Comparison of ENCODE assay signal across 8 cellular contexts in genomic region chr7:151079199-151079910, GRCh38. TPM values are rescaled to one million over a fixed set of nuclear protein-coding genes. Genes with fewer than 3 reads are reported as not detected.
DNase-seq lines count a peak whose midpoint lies in the region; ATAC-seq and TF ChIP-seq lines count a peak whose summit lies in the region.

No MANE protein-coding gene starts in this region.

- peak overlapping the region; percentile 80 for H3K27ac Mint-ChIP-seq in activated CD8-positive, alpha-beta T cell treated with anti-CD3 and anti-CD28 coated beads for 36 hours

- H3K27ac ChIP-seq in HCT116 (ENCODE audit: low read depth, low read length) (peak overlapping the region; percentile 94), hepatocyte (peak overlapping the region; percentile 97), smooth muscle cell (ENCODE audit: low read depth) (no peak overlapping the region)

- H3K9me2 ChIP-seq in HCT116 (ENCODE audit: insufficient read depth) (no peaks in the 10 kb centered on the region), hepatocyte (replicated peaks; ENCODE audit: insufficient read depth) (no peaks in the 10 kb centered on the region)

- no peaks in the 10 kb centered on the region for H3K9me3 Mint-ChIP-seq in activated CD8-positive, alpha-beta T cell treated with anti-CD3 and anti-CD28 coated beads for 36 hours

- no peaks in the 10 kb centered on the region for H3K27me3 Mint-ChIP-seq in activated CD8-positive, alpha-beta T cell treated with anti-CD3 and anti-CD28 coated beads for 36 hours

- H3F3A ChIP-seq in smooth muscle cell (ENCODE audit: low read depth): peaks cover 22% of the 10 kb centered on the region

- ATAC-seq in HCT116: no peak
- ATAC-seq in activated CD8-positive, alpha-beta T cell treated with anti-CD3 and anti-CD28 coated beads for 36 hours: no peak
- ATAC-seq in HG03460 (IDR thresholded peaks at IDR 0.05; ENCODE audit: unreplicated experiment): no peak

- CTCF ChIA-PET in HCT116 (lab: Charles Lee): no interaction called here
- CTCF ChIA-PET in activated CD8-positive, alpha-beta T cell treated with anti-CD3 and anti-CD28 coated beads for 36 hours (lab: Charles Lee): no interaction called here

- DNase-seq in HCT116 (ENCODE audit: low read depth, low spot score) (no peak), hepatocyte (ENCODE audit: low spot score) (no peak), smooth muscle cell (lab: John Stamatoyannopoulos, UW; ENCODE audit: unreplicated experiment) (no peak), NAMALWA (ENCODE audit: low spot score) (no peak), T-helper 9 cell (no peak), islet precursor cell (no peak)
- DNase-seq in activated CD8-positive, alpha-beta T cell treated with anti-CD3 and anti-CD28 coated beads for 36 hours: no peak

- H3K27me3 ChIP-seq in HCT116 (ENCODE audit: insufficient read depth, low read length): no peaks in the 10 kb centered on the region
- H3K27me3 ChIP-seq in hepatocyte: no peaks in the 10 kb centered on the region
- H3K27me3 ChIP-seq in smooth muscle cell (ENCODE audit: low read depth): no peaks in the 10 kb centered on the region

- no peak for TF ChIP-seq CTCF in HCT116 (IDR thresholded peaks at IDR 0.05 in 2 of 3, conservative IDR thresholded peaks at IDR 0.05 in 1 of 3; ENCODE audit: borderline replicate concordance in 1 of 3, insufficient read depth in 1 of 3, low read depth in 2 of 3, low read length in 2 of 3)
- no peak for TF ChIP-seq CTCF in activated CD8-positive, alpha-beta T cell treated with anti-CD3 and anti-CD28 coated beads for 36 hours (IDR thresholded peaks at IDR 0.05)
- TF ChIP-seq CTCF in hepatocyte (IDR thresholded peaks at IDR 0.05; ENCODE audit: poor library complexity): no peak
- no peak for TF ChIP-seq CTCF in smooth muscle cell (IDR thresholded peaks at IDR 0.05; ENCODE audit: borderline replicate concordance, insufficient read depth, poor library complexity, severe bottlenecking)

- peak overlapping the region; percentile 100 for H3K9ac ChIP-seq in HCT116 (ENCODE audit: low read length)
- peak overlapping the region; percentile 93 for H3K9ac ChIP-seq in smooth muscle cell (ENCODE audit: low read depth)

- peak overlapping the region; percentile 83 for H3K4me3 Mint-ChIP-seq in activated CD8-positive, alpha-beta T cell treated with anti-CD3 and anti-CD28 coated beads for 36 hours

- no TSS peak for BruUV-seq in HCT116 (replicated peaks; lab: Mats Ljungman, UMichigan)

- no peaks in the 10 kb centered on the region for H4K20me1 ChIP-seq in HCT116 (ENCODE audit: insufficient read depth)
- H4K20me1 ChIP-seq in hepatocyte (ENCODE audit: insufficient read depth, poor library complexity, severe bottlenecking): no peaks in the 10 kb centered on the region
- H4K20me1 ChIP-seq in smooth muscle cell (ENCODE audit: low read depth): peaks cover 21% of the 10 kb centered on the region

- POLR2A ChIA-PET in HCT116 (lab: Charles Lee): no interaction called here
- POLR2A ChIA-PET in activated CD8-positive, alpha-beta T cell treated with anti-CD3 and anti-CD28 coated beads for 36 hours (lab: Charles Lee): interaction anchor here (1.2 to 1.7 kb wide), 2 partner anchors 13 to 19 kb away, joined by 4 to 8 read pairs; no protein-coding TSS in a partner anchor

- no peaks in the 10 kb centered on the region for H3K9me3 ChIP-seq in HCT116 (ENCODE audit: control insufficient read depth in 1 of 2, insufficient read depth in 1 of 2, low read depth in 1 of 2, low read length in 2 of 2)
- H3K9me3 ChIP-seq in hepatocyte (ENCODE audit: low read depth): no peaks in the 10 kb centered on the region
- H3K9me3 ChIP-seq in smooth muscle cell (replicated peaks; ENCODE audit: low read depth): no peaks in the 10 kb centered on the region

- RAD21 ChIA-PET in HCT116 (lab: Charles Lee; ENCODE audit: low non-redundant PET in 1 of 2, low total read pairs in 2 of 2, uncharacterized antibody in 2 of 2, unreplicated experiment in 2 of 2): interaction anchor here in 1 of 2 experiments (0.6 kb wide), 1 partner anchor 17 kb away, joined by 4 read pairs; no protein-coding TSS in a partner anchor

- peak overlapping the region; percentile 90 to 94 for H3K4me3 ChIP-seq in HCT116 (replicated peaks in 1 of 2; ENCODE audit: low read depth in 1 of 2, low read length in 2 of 2)
- H3K4me3 ChIP-seq in hepatocyte: peak overlapping the region; percentile 93
- H3K4me3 ChIP-seq in smooth muscle cell: peak overlapping the region; percentile 94

- H3K36me3 Mint-ChIP-seq in activated CD8-positive, alpha-beta T cell treated with anti-CD3 and anti-CD28 coated beads for 36 hours (ENCODE audit: low read depth): peaks cover 21% of the 10 kb centered on the region

- 88% methylated on average over 27 of the region's 27 CpGs for WGBS in hepatocyte (ENCODE audit: low lambda C conversion rate, missing lambda C conversion rate)
- 90% methylated on average over 27 of the region's 27 CpGs for whole genome bisulfite sequencing in smooth muscle cell (ENCODE audit: low lambda C conversion rate)

- H3K36me3 ChIP-seq in HCT116 (ENCODE audit: control insufficient read depth in 1 of 2, insufficient read depth in 2 of 2, low read length in 2 of 2): peaks cover 9 to 13% of the 10 kb centered on the region in 2 experiments; a peak in 3 of 4 replicates
- no peaks in the 10 kb centered on the region for H3K36me3 ChIP-seq in hepatocyte (replicated peaks; ENCODE audit: insufficient read depth, low read depth)
- no peaks in the 10 kb centered on the region for H3K36me3 ChIP-seq in smooth muscle cell (ENCODE audit: low read depth)

- H2AFZ ChIP-seq in HCT116 (ENCODE audit: low read depth, low read length, poor library complexity, severe bottlenecking): no peak overlapping the region
- no peak overlapping the region for H2AFZ ChIP-seq in hepatocyte
- no peak overlapping the region for H2AFZ ChIP-seq in smooth muscle cell (ENCODE audit: low read depth)

- H3K79me2 ChIP-seq in HCT116 (ENCODE audit: insufficient read depth, low read length) (peaks cover 45% of the 10 kb centered on the region), hepatocyte (peaks cover 39% of the 10 kb centered on the region), smooth muscle cell (ENCODE audit: low read depth) (peaks cover 33% of the 10 kb centered on the region)

- H3K4me2 ChIP-seq in HCT116 (ENCODE audit: low read length) (peak overlapping the region; percentile 94), hepatocyte (peak overlapping the region; percentile 96), smooth muscle cell (peak overlapping the region; percentile 97)

- TF ChIP-seq POLR2A in HCT116 (IDR thresholded peaks at IDR 0.05; ENCODE audit: borderline replicate concordance, extremely low read depth, insufficient read depth, insufficient read length): no peak

- intact Hi-C loops in HCT116 (cut with micrococcal nuclease): no loop called here
- intact Hi-C loops in activated CD8-positive, alpha-beta T cell treated with anti-CD3 and anti-CD28 coated beads for 36 hours (cut with micrococcal nuclease): no loop called here

- TF ChIP-seq RAD21 in HCT116 (IDR thresholded peaks at IDR 0.05; ENCODE audit: low read depth): no peak

- peaks cover 28 to 59% of the 10 kb centered on the region in 2 experiments for H3K4me1 ChIP-seq in HCT116 (ENCODE audit: control insufficient read depth in 1 of 2, insufficient read depth in 2 of 2, low read length in 2 of 2)
- peaks cover 46% of the 10 kb centered on the region for H3K4me1 ChIP-seq in hepatocyte (ENCODE audit: insufficient read depth)
- peaks cover 24% of the 10 kb centered on the region for H3K4me1 ChIP-seq in smooth muscle cell (ENCODE audit: low read depth)

- H3K4me1 Mint-ChIP-seq in activated CD8-positive, alpha-beta T cell treated with anti-CD3 and anti-CD28 coated beads for 36 hours (ENCODE audit: low read depth): peaks cover 28% of the 10 kb centered on the region

TF ChIP-seq in HCT116, 20 proteins besides CTCF, POLR2A, EP300 and RAD21 (continues in another document):
- no peak for TF ChIP-seq SIN3A (IDR thresholded peaks at IDR 0.05; ENCODE audit: low read depth)
- TF ChIP-seq ZFX (IDR thresholded peaks at IDR 0.05): no peak
- no peak for TF ChIP-seq YY1 (IDR thresholded peaks at IDR 0.05; ENCODE audit: extremely low read depth, insufficient replicate concordance, low read depth, low read length)
- no peak for TF ChIP-seq EZH2 (IDR thresholded peaks at IDR 0.05)
- TF ChIP-seq POLR2AphosphoS5 (IDR thresholded peaks at IDR 0.05; ENCODE audit: low read depth, low read length): no peak
- no peak for TF ChIP-seq CBX3 (IDR thresholded peaks at IDR 0.05; ENCODE audit: low read depth)
- no peak for TF ChIP-seq EGR1 (IDR thresholded peaks at IDR 0.05; ENCODE audit: low read depth)

RNA-seq across cellular contexts. Expression of gene FASTK, which starts 1.3 kb away (rescaled TPM):
- 86.4 TPM for total RNA-seq in HCT116 (2021; ENCODE audit: unreplicated experiment)
- 77.9 and 78.4 TPM in 2 replicates for polyA plus RNA-seq in HCT116 (2012)
- total RNA-seq in activated CD8-positive, alpha-beta T cell treated with anti-CD3 and anti-CD28 coated beads for 36 hours: 10 to 100 TPM; 54.0 to 59.4 TPM
- total RNA-seq in hepatocyte: 105 and 107 TPM in 2 replicates
- polyA plus RNA-seq in hepatocyte: 193 and 202 TPM in 2 replicates
- total RNA-seq in smooth muscle cell: 92.0 and 100 TPM in 2 replicates
- polyA plus RNA-seq in smooth muscle cell: 177 and 188 TPM in 2 replicates

RNA-seq across cellular contexts. Expression of gene TMUB1, which starts 3.9 kb away (rescaled TPM):
- total RNA-seq in HCT116 (2021; ENCODE audit: unreplicated experiment): 75.8 TPM
- 71.5 and 73.7 TPM in 2 replicates for polyA plus RNA-seq in HCT116 (2012)
- 10 to 100 TPM; 59.7 to 64.2 TPM for total RNA-seq in activated CD8-positive, alpha-beta T cell treated with anti-CD3 and anti-CD28 coated beads for 36 hours
- total RNA-seq in hepatocyte: 40.5 and 45.0 TPM in 2 replicates
- polyA plus RNA-seq in hepatocyte: 83.1 and 91.9 TPM in 2 replicates
- 30.3 and 35.9 TPM in 2 replicates for total RNA-seq in smooth muscle cell
- polyA plus RNA-seq in smooth muscle cell: 69.8 and 70.4 TPM in 2 replicates

RNA-seq across cellular contexts. Expression of gene AGAP3, which starts 6.9 kb away (rescaled TPM):
- total RNA-seq in HCT116 (2021; ENCODE audit: unreplicated experiment): 126 TPM
- 70.1 and 70.4 TPM in 2 replicates for polyA plus RNA-seq in HCT116 (2012)
- total RNA-seq in activated CD8-positive, alpha-beta T cell treated with anti-CD3 and anti-CD28 coated beads for 36 hours: 10 to 100 TPM; 20.6 to 22.0 TPM
- total RNA-seq in hepatocyte: 23.7 and 44.0 TPM in 2 replicates
- polyA plus RNA-seq in hepatocyte: 56.7 and 63.5 TPM in 2 replicates
- total RNA-seq in smooth muscle cell: 27.2 and 29.8 TPM in 2 replicates
- polyA plus RNA-seq in smooth muscle cell: 51.4 and 87.3 TPM in 2 replicates

RNA-seq across cellular contexts. Expression of gene SLC4A2, which starts 20.0 kb away (rescaled TPM):
- 240 TPM for total RNA-seq in HCT116 (2021; ENCODE audit: unreplicated experiment)
- 195 and 199 TPM in 2 replicates for polyA plus RNA-seq in HCT116 (2012)
- total RNA-seq in activated CD8-positive, alpha-beta T cell treated with anti-CD3 and anti-CD28 coated beads for 36 hours: 10 to 100 TPM; 42.7 to 46.1 TPM
- 153 and 188 TPM in 2 replicates for total RNA-seq in hepatocyte
- polyA plus RNA-seq in hepatocyte: 167 and 175 TPM in 2 replicates
- total RNA-seq in smooth muscle cell: 42.3 and 89.3 TPM in 2 replicates
- polyA plus RNA-seq in smooth muscle cell: 96.4 and 104 TPM in 2 replicates

RNA-seq across cellular contexts. Expression of gene CDK5, which starts 21.7 kb away (rescaled TPM):
- 19.8 TPM for total RNA-seq in HCT116 (2021; ENCODE audit: unreplicated experiment)
- 20.4 and 20.9 TPM in 2 replicates for polyA plus RNA-seq in HCT116 (2012)
- 10 to 100 TPM in 1 of 2 experiments, 1 to 10 TPM in 1; 9.9 to 10.4 TPM for total RNA-seq in activated CD8-positive, alpha-beta T cell treated with anti-CD3 and anti-CD28 coated beads for 36 hours
- total RNA-seq in hepatocyte: 15.2 and 17.4 TPM in 2 replicates
- 29.4 and 39.4 TPM in 2 replicates for polyA plus RNA-seq in hepatocyte
- total RNA-seq in smooth muscle cell: 18.6 and 22.1 TPM in 2 replicates
- 36.4 and 50.1 TPM in 2 replicates for polyA plus RNA-seq in smooth muscle cell
